In the genomic region with DNA sequence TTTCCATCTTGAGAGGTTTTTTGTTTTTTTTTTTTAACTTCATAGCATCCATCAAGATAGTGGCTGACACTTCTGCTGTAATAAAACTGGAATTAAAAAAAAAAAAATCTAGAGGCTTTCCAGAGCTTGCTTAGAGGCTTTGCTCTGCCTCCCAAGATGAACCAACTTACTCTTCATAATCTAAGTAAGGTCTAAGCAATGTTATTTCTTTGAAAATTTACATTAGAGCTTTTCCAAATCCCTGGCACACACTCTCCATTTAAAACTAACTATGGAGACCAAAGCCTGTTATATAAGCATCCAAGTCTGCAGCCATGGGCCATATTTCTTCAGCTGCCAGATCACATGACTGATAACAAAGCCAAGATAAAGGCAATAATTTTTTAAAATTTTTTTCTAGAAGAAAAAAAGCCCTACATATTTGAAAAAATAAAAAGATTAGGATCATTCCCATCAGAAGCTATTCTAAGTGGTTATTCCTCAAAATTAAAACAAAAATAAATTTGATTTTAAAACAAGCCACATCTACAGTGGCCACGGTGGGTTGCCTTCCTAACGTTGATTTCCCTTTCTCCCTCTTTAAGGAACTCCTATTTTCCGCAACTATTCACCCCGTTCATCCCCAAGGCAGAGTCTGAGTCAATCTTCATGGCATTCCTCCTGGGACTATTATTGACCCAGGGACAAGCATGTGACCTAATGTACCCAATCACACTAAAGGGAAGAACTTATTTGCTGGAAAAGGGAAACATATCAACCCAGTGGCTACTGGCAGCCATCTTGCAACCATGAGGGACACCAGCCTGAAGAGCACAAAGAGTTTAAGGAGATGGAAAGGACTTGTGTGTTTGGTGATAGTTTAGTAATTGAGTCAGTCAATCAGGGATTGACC, we compare ENCODE assay signal across 1 cellular context.
TF ChIP-seq lines count a peak whose summit lies in the region.

No MANE protein-coding gene starts in this region.

TF ChIP-seq in HEK293, 187 proteins besides CTCF, POLR2A, EP300 and RAD21:
- TF ChIP-seq MYNN (tag by site-specific recombination; IDR thresholded peaks at IDR 0.05; ENCODE audit: borderline replicate concordance) (no peak), SETDB1 (IDR thresholded peaks at IDR 0.05; ENCODE audit: insufficient read length, low read length) (peak; percentile 32), ZNF549 (tag by site-specific recombination; IDR thresholded peaks at IDR 0.05) (no peak)
